In genomic region chr10:11270135-11270857, GRCh38 we compare ENCODE assay signal across 8 cellular contexts.
A peak's percentile ranks its signal among the peaks of the same experiment; 100 is the strongest.
DNase-seq lines count a peak whose midpoint lies in the region; ATAC-seq and TF ChIP-seq lines count a peak whose summit lies in the region.

No MANE protein-coding gene starts in this region.

- H3K4me1 Mint-ChIP-seq in activated T-helper 17 cell treated with anti-CD3 and anti-CD28 coated beads, Interleukin-2, amount 50 U/mL, for 72 hours = peaks cover 54% of the 10 kb centered on the region

- no peaks in the 10 kb centered on the region for H3K27me3 ChIP-seq in Panc1 (ENCODE audit: control insufficient read depth, insufficient read depth, low read length)
- no peaks in the 10 kb centered on the region for H3K27me3 ChIP-seq in ovary
- no peaks in the 10 kb centered on the region for H3K27me3 ChIP-seq in tibial artery

- no peaks in the 10 kb centered on the region; the same call in 1 of the 2 replicates for H3K36me3 ChIP-seq in Panc1 (ENCODE audit: control insufficient read depth, insufficient read depth, low read length)
- H3K36me3 ChIP-seq in ovary = no peaks in the 10 kb centered on the region
- H3K36me3 ChIP-seq in tibial artery = peaks cover 10 to 29% (median 20%) of the 10 kb centered on the region in 3 donors

- WGBS in ovary, 3 donors = 36 to 58% (median 39%) methylated on average over 18 of the region's 18 CpGs

- TF ChIP-seq EP300 in ovary (IDR thresholded peaks at IDR 0.05) = no peak

- intact Hi-C loops in Panc1 (cut with micrococcal nuclease; ENCODE audit: unreplicated experiment) (no loop called here), ovary (cut with DNase I) (loop anchor here in 1 of 4 donors (5.0 kb wide), 1 partner anchor 1928 kb away; no protein-coding TSS in a partner anchor), tibial artery (cut with DNase I; ENCODE audit: low total_unique reads) (no loop called here)

- TF ChIP-seq POLR2A in ovary (IDR thresholded peaks at IDR 0.05) = no peak

- CTCF ChIA-PET in Panc1 (lab: Charles Lee) = interaction anchor here (0.7 kb wide), 1 partner anchor 99 kb away, joined by 3 read pairs; no protein-coding TSS in a partner anchor

- TF ChIP-seq CTCF in Panc1 (IDR thresholded peaks at IDR 0.05) (peak; percentile 89), foreskin fibroblast (IDR thresholded peaks at IDR 0.05; ENCODE audit: low read depth, low read length) (peak; percentile 73), ovary (IDR thresholded peaks at IDR 0.05) (peak; percentile 67 to 86 (median 84)), tibial artery (IDR thresholded peaks at IDR 0.05) (peak; percentile 79 to 88)

- POLR2A ChIA-PET in Panc1 (lab: Charles Lee) = no interaction called here

- ATAC-seq in HG03045 (IDR thresholded peaks at IDR 0.05; ENCODE audit: unreplicated experiment) (peak; percentile 65), Panc1 (peak; percentile 96)
- ATAC-seq in activated T-helper 17 cell treated with anti-CD3 and anti-CD28 coated beads, Interleukin-2, amount 50 U/mL, for 72 hours (replicated peaks) = peak; percentile 70

- H3K27ac ChIP-seq in Panc1 (ENCODE audit: low read length) = no peak overlapping the region
- H3K27ac ChIP-seq in ovary = peak overlapping the region in 1 of 2 donors; percentile 37
- H3K27ac ChIP-seq in tibial artery = peak overlapping the region in 1 of 2 donors; percentile 4

- peak overlapping the region; percentile 78 for H3K4me3 Mint-ChIP-seq in activated T-helper 17 cell treated with anti-CD3 and anti-CD28 coated beads, Interleukin-2, amount 50 U/mL, for 72 hours

- H3K9me3 Mint-ChIP-seq in activated T-helper 17 cell treated with anti-CD3 and anti-CD28 coated beads, Interleukin-2, amount 50 U/mL, for 72 hours = no peaks in the 10 kb centered on the region

- H3K36me3 Mint-ChIP-seq in activated T-helper 17 cell treated with anti-CD3 and anti-CD28 coated beads, Interleukin-2, amount 50 U/mL, for 72 hours (ENCODE audit: low read depth) = no peaks in the 10 kb centered on the region

- peak overlapping the region; percentile 88 for H3K27ac Mint-ChIP-seq in activated T-helper 17 cell treated with anti-CD3 and anti-CD28 coated beads, Interleukin-2, amount 50 U/mL, for 72 hours

- no TSS peak for BruUV-seq in Panc1 (replicated peaks; lab: Mats Ljungman, UMichigan)

- DNase-seq in NK-92 treated with Interleukin-12 subunit alpha and Interleukin-12 subunit beta, amount 100 ng/mL, for 24 hours (lab: John Stamatoyannopoulos, UW) = peak; percentile 1
- no peak for DNase-seq in NK-92 (lab: John Stamatoyannopoulos, UW; ENCODE audit: unreplicated experiment)
- peak; percentile 42 for DNase-seq in Panc1 (ENCODE audit: low read depth, low spot score)
- DNase-seq in foreskin fibroblast = peak; percentile 9 to 69
- DNase-seq in ovary = peak; percentile 78 to 89 (median 86)
- DNase-seq in tibial artery = peak; percentile 71 to 81

- H3K9me3 ChIP-seq in Panc1 (ENCODE audit: control insufficient read depth, insufficient read depth, low read depth, low read length) (no peaks in the 10 kb centered on the region), ovary (no peaks in the 10 kb centered on the region), tibial artery (no peaks in the 10 kb centered on the region)

- H3K27me3 Mint-ChIP-seq in activated T-helper 17 cell treated with anti-CD3 and anti-CD28 coated beads, Interleukin-2, amount 50 U/mL, for 72 hours = no peaks in the 10 kb centered on the region

- no peak overlapping the region for H3K4me3 ChIP-seq in Panc1 (ENCODE audit: low read depth in 2 of 2, low read length in 2 of 2)
- H3K4me3 ChIP-seq in foreskin fibroblast (ENCODE audit: low read depth in 1 of 2, low read length in 2 of 2) = no peak overlapping the region
- no peak overlapping the region for H3K4me3 ChIP-seq in ovary
- H3K4me3 ChIP-seq in tibial artery = no peak overlapping the region

- H3K4me1 ChIP-seq in Panc1 (ENCODE audit: control insufficient read depth, insufficient read depth, low read length) (no peaks in the 10 kb centered on the region), ovary (ENCODE audit: insufficient read depth) (peaks cover 8% of the 10 kb centered on the region), tibial artery (peaks cover 0 to 10% (median 4%) of the 10 kb centered on the region in 4 donors)

- in situ Hi-C loops in Panc1 (cut with HindIII; ENCODE audit: low pct_unique_long_range_greater_than_20kb, low sequenced_read_pairs) = no loop called here
